In the genomic region with DNA sequence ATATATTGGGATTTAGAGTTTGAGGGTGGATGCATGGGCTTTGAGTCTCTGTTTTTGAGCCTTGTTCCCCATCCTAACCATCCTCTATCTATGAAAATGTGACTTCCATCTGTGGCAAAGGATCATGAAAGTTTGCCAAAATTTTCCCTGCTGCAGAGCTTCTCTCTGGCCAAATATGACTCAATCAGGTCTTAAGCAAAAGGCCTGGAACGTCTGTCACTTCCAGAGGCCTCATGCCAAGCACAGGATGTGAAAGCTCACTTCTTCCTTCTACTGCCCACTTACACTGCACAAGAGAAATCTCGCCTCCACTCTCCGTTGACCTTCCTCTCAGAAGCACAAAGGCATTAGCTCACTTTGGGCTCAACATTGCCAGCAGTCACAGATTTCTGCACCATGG, we compare ENCODE assay signal across 1 cellular context.
TF ChIP-seq lines count a peak whose summit lies in the region.

No MANE protein-coding gene starts in this region.

TF ChIP-seq in HepG2, 621 proteins besides CTCF, POLR2A, EP300 and RAD21 (continued from another document):
- TF ChIP-seq, protein P1, sequence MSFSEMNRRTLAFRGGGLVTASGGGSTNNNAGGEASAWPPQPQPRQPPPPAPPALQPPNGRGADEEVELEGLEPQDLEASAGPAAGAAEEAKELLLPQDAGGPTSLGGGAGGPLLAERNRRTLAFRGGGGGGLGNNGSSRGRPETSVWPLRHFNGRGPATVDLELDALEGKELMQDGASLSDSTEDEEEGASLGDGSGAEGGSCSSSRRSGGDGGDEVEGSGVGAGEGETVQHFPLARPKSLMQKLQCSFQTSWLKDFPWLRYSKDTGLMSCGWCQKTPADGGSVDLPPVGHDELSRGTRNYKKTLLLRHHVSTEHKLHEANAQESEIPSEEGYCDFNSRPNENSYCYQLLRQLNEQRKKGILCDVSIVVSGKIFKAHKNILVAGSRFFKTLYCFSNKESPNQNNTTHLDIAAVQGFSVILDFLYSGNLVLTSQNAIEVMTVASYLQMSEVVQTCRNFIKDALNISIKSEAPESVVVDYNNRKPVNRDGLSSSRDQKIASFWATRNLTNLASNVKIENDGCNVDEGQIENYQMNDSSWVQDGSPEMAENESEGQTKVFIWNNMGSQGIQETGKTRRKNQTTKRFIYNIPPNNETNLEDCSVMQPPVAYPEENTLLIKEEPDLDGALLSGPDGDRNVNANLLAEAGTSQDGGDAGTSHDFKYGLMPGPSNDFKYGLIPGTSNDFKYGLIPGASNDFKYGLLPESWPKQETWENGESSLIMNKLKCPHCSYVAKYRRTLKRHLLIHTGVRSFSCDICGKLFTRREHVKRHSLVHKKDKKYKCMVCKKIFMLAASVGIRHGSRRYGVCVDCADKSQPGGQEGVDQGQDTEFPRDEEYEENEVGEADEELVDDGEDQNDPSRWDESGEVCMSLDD (CRISPR knock-in tag; IDR thresholded peaks at IDR 0.05; ENCODE audit: borderline replicate concordance): no peak
